In the genomic region with DNA sequence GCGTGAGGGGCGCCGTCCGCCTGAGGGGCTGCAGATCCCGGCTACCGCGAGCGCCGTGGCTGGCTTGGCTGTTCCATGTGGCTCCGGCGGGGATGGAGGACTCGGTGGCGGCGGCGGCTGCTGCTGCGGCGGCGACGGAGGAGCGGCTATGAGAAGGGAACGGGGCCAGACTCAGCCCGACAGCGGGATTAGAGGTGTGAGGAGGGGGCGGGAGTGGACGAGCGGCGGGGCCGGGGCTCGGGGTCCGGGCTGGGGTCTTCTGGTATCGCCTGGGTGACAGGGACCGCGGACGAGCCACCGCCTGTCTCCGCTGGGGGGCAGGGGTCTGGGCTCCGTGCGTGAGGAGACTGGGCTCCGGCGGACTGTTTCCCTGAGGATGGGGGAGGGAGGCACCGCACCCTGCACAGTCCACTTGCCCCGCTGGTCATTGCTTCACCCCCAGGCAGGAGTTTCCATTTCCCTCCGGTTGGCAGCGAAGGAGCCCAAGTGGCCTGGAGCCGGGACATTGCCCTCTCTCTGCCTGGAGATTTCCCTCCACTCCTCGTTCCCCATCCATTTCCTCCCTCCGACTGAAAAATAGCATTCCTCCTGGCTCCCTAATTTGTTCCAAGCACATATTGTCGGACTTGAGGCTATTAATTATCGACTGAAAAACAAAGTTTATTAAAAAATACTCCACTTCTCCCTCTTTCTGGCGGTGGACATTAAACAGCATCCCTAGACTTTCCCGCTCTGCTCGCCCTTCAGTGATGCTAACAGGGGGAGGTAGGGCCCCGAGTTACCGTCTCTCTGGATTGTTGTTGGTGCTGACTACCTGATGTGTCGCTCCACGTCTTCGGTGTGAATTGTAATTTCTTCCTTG, we compare ENCODE assay signal across 8 cellular contexts. TPM values are rescaled to one million over a fixed set of nuclear protein-coding genes. Genes with fewer than 3 reads are reported as not detected.
DNase-seq lines count a peak whose midpoint lies in the region; ATAC-seq and TF ChIP-seq lines count a peak whose summit lies in the region.

No MANE protein-coding gene starts in this region.

- H3K4me1 ChIP-seq in muscle layer of colon (ENCODE audit: insufficient read depth, low read length): peaks cover 39% of the 10 kb centered on the region
- H3K4me1 ChIP-seq in thyroid gland: peaks cover 22 to 27% of the 10 kb centered on the region in 2 donors

- no peaks in the 10 kb centered on the region for H3K36me3 ChIP-seq in muscle layer of colon (ENCODE audit: insufficient read depth, low read length)
- no peaks in the 10 kb centered on the region for H3K36me3 ChIP-seq in thyroid gland

- H3K27ac ChIP-seq in muscle layer of colon (ENCODE audit: low read depth, low read length) (peak overlapping the region; percentile 93), thyroid gland (peak overlapping the region; percentile 78 to 91 (median 91))

- DNase-seq in NCI-H2196 (lab: John Stamatoyannopoulos, UW; ENCODE audit: unreplicated experiment) (peak; percentile 38), NCI-H2196 treated with DMSO at 0.1 percent for 48 hours (lab: John Stamatoyannopoulos, UW; ENCODE audit: unreplicated experiment) (no peak), NCI-H345 (lab: John Stamatoyannopoulos, UW) (peak; percentile 67), fibroblast of gingiva (ENCODE audit: low read depth) (peak; percentile 77), thyroid gland (peak; percentile 54 to 69)
- peak; percentile 21 to 23 for DNase-seq in activated T-cell treated with anti-CD3 and anti-CD28 coated beads, Interleukin-2, amount 50 U/mL, for 48 hours

- WGBS in thyroid gland, 2 donors: 2 to 4% methylated on average over 16 to 34 of the region's 57 CpGs

- ATAC-seq in HG02759 (IDR thresholded peaks at IDR 0.05; ENCODE audit: unreplicated experiment): peak; percentile 7

- intact Hi-C loops in thyroid gland (cut with DNase I): loop anchor here (10.0 kb wide), 1 partner anchor 241 kb away; no protein-coding TSS in a partner anchor

- TF ChIP-seq POLR2A in thyroid gland (IDR thresholded peaks at IDR 0.05): no peak

- H3K27me3 ChIP-seq in muscle layer of colon (ENCODE audit: control insufficient read depth in 1 of 2, insufficient read depth in 2 of 2, low read length in 2 of 2) (no peaks in the 10 kb centered on the region), thyroid gland (no peaks in the 10 kb centered on the region)

- peak in 3 of 6 experiments; percentile 17 to 41 (median 31) for TF ChIP-seq CTCF in thyroid gland (IDR thresholded peaks at IDR 0.05)

- no peaks in the 10 kb centered on the region for H3K9me3 ChIP-seq in muscle layer of colon (ENCODE audit: low read length)
- H3K9me3 ChIP-seq in thyroid gland: no peaks in the 10 kb centered on the region

- H3K4me3 ChIP-seq in muscle layer of colon (ENCODE audit: low read depth in 1 of 2, low read length in 2 of 2): peak overlapping the region; percentile 45 to 79
- H3K4me3 ChIP-seq in thyroid gland (replicated peaks in 1 of 3): peak overlapping the region; percentile 5 to 89 (median 87)

- peak overlapping the region; percentile 68 for H3K9ac ChIP-seq in muscle layer of colon (ENCODE audit: low read length)

RNA-seq across cellular contexts. Expression of a gene that starts 0.6 kb away (rescaled TPM):
- 10 to 100 TPM; 49.9 to 68.8 (median 57.0) TPM for total RNA-seq in thyroid gland
